ENCODE assay signal across 9 cellular contexts in the genomic region with DNA sequence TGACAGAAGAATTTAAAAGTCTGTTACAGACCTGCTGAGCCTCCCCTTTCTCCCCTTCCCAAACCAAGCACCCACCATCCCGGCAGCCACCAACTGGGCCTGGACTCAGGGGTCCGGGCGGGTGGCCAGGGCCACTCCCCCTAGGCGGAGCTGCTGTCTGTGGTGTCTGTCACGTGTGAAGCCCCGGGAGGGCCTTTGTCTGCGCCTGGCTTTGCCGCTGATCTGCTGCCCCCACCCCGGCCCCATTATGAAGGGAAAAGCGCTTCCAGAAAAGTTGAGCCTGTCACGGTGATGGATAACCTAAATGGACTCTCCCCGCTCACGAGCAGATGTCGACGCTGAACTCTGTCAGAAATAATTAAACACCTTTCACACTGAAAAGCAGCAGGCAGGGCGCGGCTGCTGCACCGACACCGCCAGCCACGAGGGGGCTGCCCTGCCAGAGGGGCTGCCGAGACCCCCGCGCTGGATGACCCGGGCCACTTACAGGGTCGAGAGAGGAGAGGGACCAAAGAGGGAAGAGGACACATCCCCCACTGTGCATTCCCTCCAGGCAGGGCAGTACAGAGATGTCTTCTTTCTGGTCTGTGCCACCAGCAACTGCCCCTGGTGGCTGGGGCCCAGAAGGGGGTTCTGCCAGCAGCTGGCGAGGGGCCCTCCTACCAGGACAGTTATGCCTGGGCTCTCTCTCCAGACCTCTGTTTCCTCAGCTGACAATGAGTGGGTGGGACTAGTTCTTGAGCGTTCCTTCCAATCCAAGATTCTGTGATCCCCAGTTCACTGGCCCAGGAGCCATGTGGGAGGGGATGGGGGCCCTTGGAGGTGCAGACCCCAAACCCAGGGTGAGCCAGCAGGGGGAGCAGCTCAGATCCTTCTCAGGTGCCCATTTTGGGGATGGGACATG. TPM values are rescaled to one million over a fixed set of nuclear protein-coding genes. Genes with fewer than 3 reads are reported as not detected.
DNase-seq lines count a peak whose midpoint lies in the region; ATAC-seq and TF ChIP-seq lines count a peak whose summit lies in the region.
"Had no signal": no experiment of that assay in that cellular context is flagged by ENCODE, and none has a peak within 500 bp of the region (broad histone marks: within the 10 kb centered on the region; RNA-seq: fewer than 3 reads in every experiment).

No MANE protein-coding gene starts in this region.

- peaks cover 0 to 3% of the 10 kb centered on the region in 2 donors for H3K27me3 ChIP-seq in breast epithelium
- peaks cover 0 to 58% of the 10 kb centered on the region in 2 donors for H3K27me3 ChIP-seq in left lung

- H3K36me3 ChIP-seq in breast epithelium (no peaks in the 10 kb centered on the region), left lung (no peaks in the 10 kb centered on the region)

- TF ChIP-seq POLR2A in breast epithelium (IDR thresholded peaks at IDR 0.05), result no peak

- DNase-seq in DMS79 (lab: John Stamatoyannopoulos, UW) (peak; percentile 54), NCI-H1436 (lab: John Stamatoyannopoulos, UW) (peak; percentile 54), breast epithelium (ENCODE audit: low spot score in 2 of 2) (no peak), left lung (no peak), amniotic stem cell (lab: John Stamatoyannopoulos, UW) (no peak), cerebellar cortex (ENCODE audit: low spot score) (no peak), NCI-H510A (lab: John Stamatoyannopoulos, UW) (no peak)

- TF ChIP-seq CTCF in breast epithelium (IDR thresholded peaks at IDR 0.05) (peak in 1 of 3 donors; percentile 14), left lung (IDR thresholded peaks at IDR 0.05) (no peak)

- H3K4me3 ChIP-seq in breast epithelium (peak overlapping the region in 2 of 3 donors; percentile 2 to 31), left lung (no peak overlapping the region)

- H3K4me1 ChIP-seq in breast epithelium (no peaks in the 10 kb centered on the region), left lung (no peaks in the 10 kb centered on the region)

- intact Hi-C loops in breast epithelium (cut with DNase I; ENCODE audit: low total_unique reads), result no loop called here
- intact Hi-C loops in left lung (cut with DNase I), result no loop called here

- H3K9me3 ChIP-seq in breast epithelium, result no peaks in the 10 kb centered on the region
- H3K9me3 ChIP-seq in left lung, result no peaks in the 10 kb centered on the region

- H3K27ac ChIP-seq in breast epithelium (no peak overlapping the region), left lung (no peak overlapping the region)
- H3K27ac ChIP-seq: epithelial cell of prostate had no signal

- ATAC-seq in left lung (peak; percentile 35), HG03442 (IDR thresholded peaks at IDR 0.05; ENCODE audit: unreplicated experiment) (no peak)

RNA-seq across cellular contexts. Expression of a gene that starts 36.0 kb away (rescaled TPM):
- not detected for total RNA-seq in breast epithelium
- not detected for total RNA-seq in left lung

Comparison
In these comparisons a context has a peak if more than half of its experiments do, and no peak if none do; other contexts are left out.
1. DNase-seq: peak in DMS79 (single experiment) and NCI-H1436 (single experiment); none in breast epithelium (0 of 2), left lung (0 of 2), amniotic stem cell (single experiment), cerebellar cortex (single experiment) and NCI-H510A (single experiment).
2. H3K4me3 ChIP-seq: peak in breast epithelium (2 of 3); none in left lung (0 of 2).